Comparison of ENCODE assay signal across 1 cellular context in the genomic region with DNA sequence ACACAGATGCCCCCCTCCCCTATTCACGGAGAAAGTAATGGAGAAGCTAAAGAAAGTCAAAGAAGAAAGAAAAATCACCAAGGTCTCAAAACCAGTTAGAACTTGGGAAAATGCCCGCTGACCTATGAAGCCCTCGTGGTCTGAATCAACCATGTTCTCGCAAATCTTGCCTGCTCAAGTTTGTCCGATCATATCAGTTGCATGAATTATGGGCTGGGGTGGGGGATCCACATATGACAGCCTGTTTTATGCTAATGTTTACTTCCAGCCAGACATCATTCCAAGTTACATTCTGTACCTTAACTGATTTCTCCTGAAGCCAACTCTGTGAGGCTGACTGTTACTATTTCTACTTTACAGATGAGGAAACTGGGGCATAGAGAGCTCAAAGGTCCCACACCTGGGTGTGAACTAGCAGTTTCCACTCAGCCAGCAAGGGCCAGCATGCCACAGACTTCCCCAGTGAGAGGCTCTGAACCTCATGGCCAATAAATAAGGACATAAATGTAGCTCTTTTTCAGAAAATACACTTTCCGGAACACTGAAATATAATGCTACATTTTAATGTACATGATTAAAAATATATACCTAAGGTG.
A peak's percentile ranks its signal among the peaks of the same experiment; 100 is the strongest.
TF ChIP-seq lines count a peak whose summit lies in the region.

No MANE protein-coding gene starts in this region.

TF ChIP-seq in HepG2, 621 proteins besides CTCF, POLR2A, EP300 and RAD21:
- 0 out of 2 replicates have a peak, but pooled peaks have one; percentile 30 for TF ChIP-seq ZSCAN31 (CRISPR knock-in tag; IDR thresholded peaks at IDR 0.05; ENCODE audit: low read depth)
- 0 out of 2 replicates have a peak, but pooled peaks have one; percentile 19 for TF ChIP-seq SAP130 (CRISPR knock-in tag; IDR thresholded peaks at IDR 0.05; ENCODE audit: low read depth)
- TF ChIP-seq ZNF816 (CRISPR knock-in tag; IDR thresholded peaks at IDR 0.05; ENCODE audit: borderline replicate concordance), result no peak
- TF ChIP-seq, protein P1, sequence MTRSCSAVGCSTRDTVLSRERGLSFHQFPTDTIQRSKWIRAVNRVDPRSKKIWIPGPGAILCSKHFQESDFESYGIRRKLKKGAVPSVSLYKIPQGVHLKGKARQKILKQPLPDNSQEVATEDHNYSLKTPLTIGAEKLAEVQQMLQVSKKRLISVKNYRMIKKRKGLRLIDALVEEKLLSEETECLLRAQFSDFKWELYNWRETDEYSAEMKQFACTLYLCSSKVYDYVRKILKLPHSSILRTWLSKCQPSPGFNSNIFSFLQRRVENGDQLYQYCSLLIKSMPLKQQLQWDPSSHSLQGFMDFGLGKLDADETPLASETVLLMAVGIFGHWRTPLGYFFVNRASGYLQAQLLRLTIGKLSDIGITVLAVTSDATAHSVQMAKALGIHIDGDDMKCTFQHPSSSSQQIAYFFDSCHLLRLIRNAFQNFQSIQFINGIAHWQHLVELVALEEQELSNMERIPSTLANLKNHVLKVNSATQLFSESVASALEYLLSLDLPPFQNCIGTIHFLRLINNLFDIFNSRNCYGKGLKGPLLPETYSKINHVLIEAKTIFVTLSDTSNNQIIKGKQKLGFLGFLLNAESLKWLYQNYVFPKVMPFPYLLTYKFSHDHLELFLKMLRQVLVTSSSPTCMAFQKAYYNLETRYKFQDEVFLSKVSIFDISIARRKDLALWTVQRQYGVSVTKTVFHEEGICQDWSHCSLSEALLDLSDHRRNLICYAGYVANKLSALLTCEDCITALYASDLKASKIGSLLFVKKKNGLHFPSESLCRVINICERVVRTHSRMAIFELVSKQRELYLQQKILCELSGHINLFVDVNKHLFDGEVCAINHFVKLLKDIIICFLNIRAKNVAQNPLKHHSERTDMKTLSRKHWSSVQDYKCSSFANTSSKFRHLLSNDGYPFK (CRISPR knock-in tag; IDR thresholded peaks at IDR 0.05; ENCODE audit: borderline replicate concordance), result no peak
- TF ChIP-seq RBFOX2 (IDR thresholded peaks at IDR 0.05; ENCODE audit: low read depth, low read length), result no peak
- no peak for TF ChIP-seq ZNF674 (CRISPR knock-in tag; IDR thresholded peaks at IDR 0.05; ENCODE audit: low read depth)
- no peak for TF ChIP-seq CSRNP1 (CRISPR knock-in tag; IDR thresholded peaks at IDR 0.05)
- no peak for TF ChIP-seq WIZ (CRISPR knock-in tag; IDR thresholded peaks at IDR 0.05)
- TF ChIP-seq HMGXB4 (CRISPR knock-in tag; IDR thresholded peaks at IDR 0.05; ENCODE audit: borderline replicate concordance in 1 of 2, low read depth in 1 of 2), result 0 out of 4 replicates have a peak, but pooled peaks of 1 of the 2 experiments have one; percentile 22
- TF ChIP-seq JUNB (CRISPR knock-in tag; IDR thresholded peaks at IDR 0.05; ENCODE audit: borderline replicate concordance), result no peak
- TF ChIP-seq ZC3H13 (CRISPR knock-in tag; IDR thresholded peaks at IDR 0.05), result 0 out of 2 replicates have a peak, but pooled peaks have one; percentile 3
- peak; percentile 13 for TF ChIP-seq TEAD3 (CRISPR knock-in tag; optimal IDR thresholded peaks at IDR 0.05; ENCODE audit: borderline replicate concordance)
- no peak for TF ChIP-seq POGZ (CRISPR knock-in tag; IDR thresholded peaks at IDR 0.05)
- no peak for TF ChIP-seq SYNCRIP (IDR thresholded peaks at IDR 0.05; ENCODE audit: insufficient read depth, low read depth, low read length)
- TF ChIP-seq ZNF558 (CRISPR knock-in tag; IDR thresholded peaks at IDR 0.05; ENCODE audit: borderline replicate concordance), result no peak
- TF ChIP-seq ASH2L (IDR thresholded peaks at IDR 0.05; ENCODE audit: insufficient read length, low read depth, low read length), result peak; percentile 26
- no peak for TF ChIP-seq ATRX (CRISPR knock-in tag; IDR thresholded peaks at IDR 0.05; ENCODE audit: borderline replicate concordance)
TF ChIP-seq in HepG2: peak in this region for 6.
